ENCODE assay signal across 24 cellular contexts in genomic region chr6:141388666-141389065, GRCh38.
A peak's percentile ranks its signal among the peaks of the same experiment; 100 is the strongest.
DNase-seq lines count a peak whose midpoint lies in the region; ATAC-seq and TF ChIP-seq lines count a peak whose summit lies in the region.
"Had no signal": no experiment of that assay in that cellular context is flagged by ENCODE, and none has a peak within 500 bp of the region (broad histone marks: within the 10 kb centered on the region; RNA-seq: fewer than 3 reads in every experiment).

No MANE protein-coding gene starts in this region.

- H3K4me3 Mint-ChIP-seq in H9 (no peak overlapping the region), MCF 10A (ENCODE audit: unreplicated experiment) (no peak overlapping the region)
- H3K4me3 Mint-ChIP-seq: CD4-positive, alpha-beta T cell had no signal

- H3K4me3 ChIP-seq in SU-DHL-6 (ENCODE audit: insufficient read depth, low read length, poor library complexity, severe bottlenecking), result no peak overlapping the region
- H3K4me3 ChIP-seq: BLaER1 treated with 17β-estradiol and CSF1 and Interleukin-3, amounts not matched to agents 10 nM and 100 nM; GM12878; MG63 had no signal

- CTCF ChIA-PET in MCF 10A (lab: Yijun Ruan, JAX), result interaction anchor here (0.6 kb wide), 1 partner anchor 27 kb away, joined by 4 read pairs; no protein-coding TSS in a partner anchor

- no peak overlapping the region for H2AK5ac ChIP-seq in H9 (ENCODE audit: insufficient read length, low read length)

- DNase-seq in H9, result peak; percentile 67
- DNase-seq in iPS DF 4.7 (ENCODE audit: extremely low read depth, low spot score), result peak; percentile 69
- no peak for DNase-seq in MCF 10A (ENCODE audit: unreplicated experiment)
- DNase-seq in GOT3 (lab: John Stamatoyannopoulos, UW), result no peak
- DNase-seq in G401 (ENCODE audit: low spot score), result no peak
- DNase-seq: CD4-positive, alpha-beta T cell; DMS53; GDM1; KBM-7; MG63; NCI-H1105 treated with DMSO at 0.1 percent for 48 hours; NCI-H2029 treated with DMSO at 0.1 percent for 48 hours; NCI-H446 treated with DMSO at 0.1 percent for 48 hours; NCI-H526; NCI-H82; NK-92 treated with Interleukin-12 subunit alpha and Interleukin-12 subunit beta, amount 100 ng/mL, for 24 hours; Right ventricle myocardium superior; RPMI8226; T-helper 1 cell had no signal

- H3K27ac Mint-ChIP-seq in H9, result peak overlapping the region; percentile 54 to 97 (median 55)
- no peak overlapping the region for H3K27ac Mint-ChIP-seq in MCF 10A (ENCODE audit: low read depth, unreplicated experiment)
- H3K27ac Mint-ChIP-seq: CD4-positive, alpha-beta T cell had no signal

- no peak overlapping the region for H3K4me2 ChIP-seq in H9 (ENCODE audit: insufficient read depth, insufficient read length, low read length)
- no peak overlapping the region for H3K4me2 ChIP-seq in SU-DHL-6 (ENCODE audit: low read depth, low read length, poor library complexity, severe bottlenecking)
- H3K4me2 ChIP-seq: BLaER1 treated with 17β-estradiol and CSF1 and Interleukin-3, amounts not matched to agents 10 nM and 100 nM had no signal

- peaks cover 38 to 45% of the 10 kb centered on the region in 2 experiments for H3K9me3 Mint-ChIP-seq in H9
- no peaks in the 10 kb centered on the region for H3K9me3 Mint-ChIP-seq in MCF 10A (ENCODE audit: unreplicated experiment)
- H3K9me3 Mint-ChIP-seq: CD4-positive, alpha-beta T cell had no signal

- H3K79me2 ChIP-seq in H9 (ENCODE audit: insufficient read depth, low read length), result no peaks in the 10 kb centered on the region
- no peaks in the 10 kb centered on the region for H3K79me2 ChIP-seq in SU-DHL-6 (ENCODE audit: insufficient read depth, low read length)

- no peak overlapping the region for H3K56ac ChIP-seq in H9 (ENCODE audit: insufficient read length, low read depth, low read length)

- intact Hi-C loops in MCF 10A (cut with micrococcal nuclease), result no loop called here

- H3K27me3 Mint-ChIP-seq in H9 (ENCODE audit: low read depth) (no peaks in the 10 kb centered on the region), MCF 10A (ENCODE audit: insufficient read depth, unreplicated experiment) (no peaks in the 10 kb centered on the region)
- H3K27me3 Mint-ChIP-seq: CD4-positive, alpha-beta T cell had no signal

- no peak overlapping the region for H4K8ac ChIP-seq in H9 (replicated peaks; ENCODE audit: insufficient read length, low read depth, low read length)

- TF ChIP-seq CTCF in H9 (conservative IDR thresholded peaks at IDR 0.05) (no peak), SU-DHL-6 (IDR thresholded peaks at IDR 0.05; ENCODE audit: insufficient read depth, low read length, poor library complexity, severe bottlenecking) (no peak), MCF 10A (IDR thresholded peaks at IDR 0.05; ENCODE audit: unreplicated experiment) (no peak)

- H3F3A ChIP-seq in SU-DHL-6 (ENCODE audit: insufficient read depth), result no peaks in the 10 kb centered on the region

- no peak overlapping the region for H3K18ac ChIP-seq in H9 (ENCODE audit: insufficient read length, low read depth, low read length)

- peak overlapping the region; percentile 63 for H3K27ac ChIP-seq in H9 (ENCODE audit: insufficient read length, low read depth, low read length)
- no peak overlapping the region for H3K27ac ChIP-seq in SU-DHL-6 (ENCODE audit: low read depth, low read length)
- H3K27ac ChIP-seq: BLaER1 treated with 17β-estradiol and CSF1 and Interleukin-3, amounts not matched to agents 10 nM and 100 nM had no signal

- in situ Hi-C loops in G401 (cut with HindIII; ENCODE audit: low sequenced_read_pairs), result no loop called here

- ATAC-seq in GM21737 (IDR thresholded peaks at IDR 0.05; ENCODE audit: unreplicated experiment), result no peak
- ATAC-seq: GM12878, HCT116 had no signal

- no peaks in the 10 kb centered on the region for H3K4me1 ChIP-seq in H9 (ENCODE audit: insufficient read depth, low read length)
- H3K4me1 ChIP-seq: BLaER1 treated with 17β-estradiol and CSF1 and Interleukin-3, amounts not matched to agents 10 nM and 100 nM had no signal

- no peaks in the 10 kb centered on the region for H3K79me1 ChIP-seq in H9 (ENCODE audit: insufficient read depth, low read depth, low read length, poor library complexity, severe bottlenecking)

- H2AFZ ChIP-seq in H9 (ENCODE audit: low read length), result no peak overlapping the region
- H2AFZ ChIP-seq in SU-DHL-6 (ENCODE audit: low read depth, low read length, severe bottlenecking), result peak overlapping the region; percentile 0

- no TSS peak for BruUV-seq in MCF 10A (replicated peaks; lab: Mats Ljungman, UMichigan)

- H3K4ac ChIP-seq in H9 (ENCODE audit: low read depth, low read length), result no peak overlapping the region

- WGBS in H9 (ENCODE audit: extremely low coverage, insufficient read length, low lambda C conversion rate), result no CpG with 5 or more reads among the region's 3 CpGs

- H2BK20ac ChIP-seq in H9 (ENCODE audit: low read depth, low read length, poor library complexity, severe bottlenecking), result no peak overlapping the region

- no peak overlapping the region for H2BK120ac ChIP-seq in H9 (ENCODE audit: low read depth, low read length, poor library complexity, severe bottlenecking)

- H4K20me1 ChIP-seq in H9 (ENCODE audit: control insufficient read depth, insufficient read depth, insufficient read length), result no peaks in the 10 kb centered on the region
- H4K20me1 ChIP-seq in SU-DHL-6 (ENCODE audit: low read depth, low read length), result no peaks in the 10 kb centered on the region
- H4K20me1 ChIP-seq: BLaER1 treated with 17β-estradiol and CSF1 and Interleukin-3, amounts not matched to agents 10 nM and 100 nM had no signal

- H3K27me3 ChIP-seq in H9 (ENCODE audit: insufficient read depth, low read length), result no peaks in the 10 kb centered on the region
- no peaks in the 10 kb centered on the region for H3K27me3 ChIP-seq in SU-DHL-6 (ENCODE audit: low read length)
- H3K27me3 ChIP-seq: BLaER1 treated with 17β-estradiol and CSF1 and Interleukin-3, amounts not matched to agents 10 nM and 100 nM; MG63 had no signal

- H3K23ac ChIP-seq in H9 (ENCODE audit: insufficient read length, low read depth, low read length), result no peak overlapping the region

- H3K36me3 Mint-ChIP-seq in H9 (ENCODE audit: insufficient read depth in 1 of 3, low read depth in 3 of 3) (peaks cover 20 to 57% (median 36%) of the 10 kb centered on the region in 3 experiments), MCF 10A (ENCODE audit: insufficient read depth, unreplicated experiment) (no peaks in the 10 kb centered on the region)

- H3K9me2 ChIP-seq in SU-DHL-6 (replicated peaks; ENCODE audit: insufficient read depth, low read length), result no peaks in the 10 kb centered on the region

- no peak overlapping the region for H3K14ac ChIP-seq in H9 (ENCODE audit: insufficient read depth, low read length)

- no peak overlapping the region for H3T11ph ChIP-seq in H9 (ENCODE audit: low read length)

- H3K9me3 ChIP-seq in H9 (ENCODE audit: control insufficient read depth, low read depth, low read length), result no peaks in the 10 kb centered on the region
- no peaks in the 10 kb centered on the region for H3K9me3 ChIP-seq in SU-DHL-6 (ENCODE audit: insufficient read depth, low read length)
- H3K9me3 ChIP-seq: BLaER1 treated with 17β-estradiol and CSF1 and Interleukin-3, amounts not matched to agents 10 nM and 100 nM; MG63 had no signal

- no peak overlapping the region for H4K91ac ChIP-seq in H9 (ENCODE audit: insufficient read length, low read depth, low read length)

- H2BK12ac ChIP-seq in H9 (ENCODE audit: insufficient read length, low read depth, low read length), result no peak overlapping the region

- H3K4me1 Mint-ChIP-seq in H9 (peaks cover 19 to 41% of the 10 kb centered on the region in 2 experiments), MCF 10A (ENCODE audit: insufficient read depth, unreplicated experiment) (no peaks in the 10 kb centered on the region)

- H2BK5ac ChIP-seq in H9 (ENCODE audit: insufficient read length, low read length), result no peak overlapping the region

- no peaks in the 10 kb centered on the region for H3K36me3 ChIP-seq in SU-DHL-6 (ENCODE audit: low read length)
- H3K36me3 ChIP-seq: BLaER1 treated with 17β-estradiol and CSF1 and Interleukin-3, amounts not matched to agents 10 nM and 100 nM; MG63 had no signal

- POLR2A ChIA-PET in MCF 10A (lab: Yijun Ruan, JAX), result no interaction called here

- H2BK15ac ChIP-seq in H9 (ENCODE audit: low read depth, low read length), result no peak overlapping the region

- H3K9ac ChIP-seq in H9 (ENCODE audit: extremely low read depth, insufficient read length, low read length) (no peak overlapping the region), SU-DHL-6 (ENCODE audit: low read length) (no peak overlapping the region)
- H3K9ac ChIP-seq: BLaER1 treated with 17β-estradiol and CSF1 and Interleukin-3, amounts not matched to agents 10 nM and 100 nM had no signal

- no peak overlapping the region for H4K5ac ChIP-seq in H9 (ENCODE audit: insufficient read length, low read depth, low read length)

- H3K23me2 ChIP-seq in H9 (ENCODE audit: insufficient read length, low read depth, low read length, poor library complexity, severe bottlenecking), result no peaks in the 10 kb centered on the region

Comparison
In these comparisons a context has a peak if more than half of its experiments do, and no peak if none do; other contexts are left out.
1. DNase-seq: peak in H9 (single experiment) and iPS DF 4.7 (single experiment); none in MCF 10A (single experiment), GOT3 (single experiment) and G401 (single experiment).